Comparison of ENCODE assay signal across 8 cellular contexts in the genomic region with DNA sequence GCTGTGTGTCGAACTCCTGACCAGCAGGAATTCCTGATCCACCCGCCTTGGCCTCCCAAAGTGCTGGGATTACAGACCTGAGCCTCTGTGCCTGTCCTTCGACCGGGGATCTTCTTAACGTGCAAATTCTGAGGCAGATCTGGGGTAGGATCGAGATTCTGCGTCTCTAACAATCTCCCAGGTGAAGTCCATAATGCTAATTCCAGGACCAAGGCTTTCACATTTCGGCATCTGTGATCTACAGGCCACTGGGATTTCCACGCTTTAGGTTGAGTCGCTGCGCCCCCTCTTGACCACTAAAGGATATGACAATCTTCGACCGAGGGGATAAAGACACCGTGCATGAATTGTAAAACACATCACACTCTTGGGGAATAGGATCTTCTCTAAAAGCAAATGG. TPM values are rescaled to one million over a fixed set of nuclear protein-coding genes. Genes with fewer than 3 reads are reported as not detected.
DNase-seq lines count a peak whose midpoint lies in the region; ATAC-seq and TF ChIP-seq lines count a peak whose summit lies in the region.

No MANE protein-coding gene starts in this region.

- POLR2A ChIA-PET in T-cell (lab: Charles Lee): interaction anchor here in 1 of 2 donors (0.6 kb wide), 1 partner anchor 100 kb away, joined by 3 read pairs; no protein-coding TSS in a partner anchor

- no peaks in the 10 kb centered on the region for H3K9me3 Mint-ChIP-seq in T-cell

- H2AFZ ChIP-seq in hepatocyte: no peak overlapping the region

- no peaks in the 10 kb centered on the region for H3K36me3 ChIP-seq in hepatocyte (replicated peaks; ENCODE audit: insufficient read depth, low read depth)

- ATAC-seq in T-cell (replicated peaks in 1 of 4) (peak; percentile 67 to 80 (median 76)), sciatic nerve (peak; percentile 65), GM18511 (IDR thresholded peaks at IDR 0.05; ENCODE audit: unreplicated experiment) (no peak)

- H3K36me3 Mint-ChIP-seq in T-cell: no peaks in the 10 kb centered on the region

- H3K4me1 ChIP-seq in hepatocyte (ENCODE audit: insufficient read depth): peaks cover 9% of the 10 kb centered on the region

- H3K27me3 Mint-ChIP-seq in T-cell: no peaks in the 10 kb centered on the region

- no peaks in the 10 kb centered on the region for H3K27me3 ChIP-seq in hepatocyte

- H3K4me2 ChIP-seq in hepatocyte: no peak overlapping the region

- peak overlapping the region in 1 of 2 donors; percentile 5 for H3K27ac Mint-ChIP-seq in T-cell

- peaks cover 11 to 22% (median 21%) of the 10 kb centered on the region in 3 donors for H3K4me1 Mint-ChIP-seq in T-cell

- H3K79me2 ChIP-seq in hepatocyte: no peaks in the 10 kb centered on the region

- CTCF ChIA-PET in T-cell (lab: Charles Lee): interaction anchor here (0.7 to 3.4 kb wide), 10 partner anchors 9 to 443 kb away, joined by 3 to 24 read pairs (median 4); a partner anchor contains a TSS

- intact Hi-C loops in sciatic nerve (cut with DNase I): loop anchor here (5.0 kb wide), 1 partner anchor 171 kb away; no protein-coding TSS in a partner anchor

- in situ Hi-C loops in GM13976 (cut with MboI; ENCODE audit: low sequenced_read_pairs, unreplicated experiment): loop anchor here (5.0 to 10.0 kb wide), 3 partner anchors 151 to 181 kb away; no protein-coding TSS in a partner anchor

- H4K20me1 ChIP-seq in hepatocyte (ENCODE audit: insufficient read depth, poor library complexity, severe bottlenecking): no peaks in the 10 kb centered on the region

- H3K9me3 ChIP-seq in hepatocyte (ENCODE audit: low read depth): no peaks in the 10 kb centered on the region

- no peak overlapping the region for H3K4me3 ChIP-seq in hepatocyte

- 21% methylated on average over 14 of the region's 14 CpGs for WGBS in hepatocyte (ENCODE audit: low lambda C conversion rate, missing lambda C conversion rate)

- DNase-seq in GM13976 (ENCODE audit: low spot score): peak; percentile 74
- peak; percentile 18 for DNase-seq in NCI-H2029 treated with DMSO at 0.1 percent for 48 hours (lab: John Stamatoyannopoulos, UW)
- peak in 29 of 34 experiments; percentile 31 to 69 (median 55) for DNase-seq in T-cell
- DNase-seq in astrocyte of the hippocampus (ENCODE audit: low read depth, low spot score): peak; percentile 85
- peak; percentile 90 for DNase-seq in hepatocyte (ENCODE audit: low spot score)
- peak; percentile 80 for DNase-seq in sciatic nerve (ENCODE audit: low spot score)

- TF ChIP-seq CTCF in 22Rv1 (IDR thresholded peaks at IDR 0.05) (peak; percentile 89), GM13976 (IDR thresholded peaks at IDR 0.05; ENCODE audit: borderline replicate concordance, control extremely low read depth, extremely low read depth, insufficient read depth, missing control alignments) (peak; percentile 79), hepatocyte (IDR thresholded peaks at IDR 0.05; ENCODE audit: poor library complexity) (peak; percentile 83)

- H3K27ac ChIP-seq in 22Rv1 (no peak overlapping the region), hepatocyte (no peak overlapping the region)

- no peaks in the 10 kb centered on the region for H3K9me2 ChIP-seq in hepatocyte (replicated peaks; ENCODE audit: insufficient read depth)

- no peak overlapping the region for H3K4me3 Mint-ChIP-seq in T-cell

RNA-seq across cellular contexts. Expression of a gene that starts 24.8 kb away (rescaled TPM):
- total RNA-seq in T-cell (1,000 to 10,000 TPM in 2 of 5 donors, 10 to 100 TPM in 3; 20.4 to 2,951 (median 27.1) TPM), hepatocyte (657 and 865 TPM in 2 replicates), sciatic nerve (209 TPM)
- polyA plus RNA-seq in hepatocyte: 935 and 1,189 TPM in 2 replicates

Comparison
In these comparisons a context has a peak if more than half of its experiments do, and no peak if none do; other contexts are left out.
1. DNase-seq: peak in every context shown above with its lines; median percentile 90 in hepatocyte; 85 in astrocyte of the hippocampus; 80 in sciatic nerve; 74 in GM13976; 55 in T-cell; 18 in NCI-H2029 treated with DMSO at 0.1 percent for 48 hours.